16 cellular contexts compared by ENCODE assay signal in the genomic region with DNA sequence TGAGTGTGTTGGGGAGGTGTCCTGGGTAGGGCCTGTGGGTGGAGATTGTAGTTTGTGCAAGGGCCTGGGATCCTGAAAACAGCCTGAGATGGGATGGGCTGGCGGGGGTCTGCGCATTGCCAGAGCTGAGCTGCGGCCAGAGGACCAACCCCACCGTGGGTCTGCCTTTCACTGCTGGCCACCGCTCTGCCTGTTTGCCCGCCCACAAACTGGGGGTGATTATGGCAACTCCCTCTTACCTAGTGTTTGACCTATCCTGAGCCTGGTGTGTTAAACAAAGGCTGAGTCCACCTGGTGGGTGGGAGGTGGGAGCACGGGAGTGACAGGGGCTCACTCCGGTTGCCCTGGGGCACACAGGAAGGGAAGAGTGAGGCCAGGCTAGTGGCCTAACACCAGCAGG. TPM values are rescaled to one million over a fixed set of nuclear protein-coding genes. Genes with fewer than 3 reads are reported as not detected.
DNase-seq lines count a peak whose midpoint lies in the region; ATAC-seq and TF ChIP-seq lines count a peak whose summit lies in the region.
"Had no signal": no experiment of that assay in that cellular context is flagged by ENCODE, and none has a peak within 500 bp of the region (broad histone marks: within the 10 kb centered on the region; RNA-seq: fewer than 3 reads in every experiment).

No MANE protein-coding gene starts in this region.

- no peak for ATAC-seq in CD8-positive, alpha-beta T cell
- no peak for ATAC-seq in GM19452 (IDR thresholded peaks at IDR 0.05; ENCODE audit: unreplicated experiment)
- ATAC-seq: body of pancreas had no signal

- H3K27ac Mint-ChIP-seq in CD8-positive, alpha-beta T cell = peak overlapping the region; percentile 30
- H3K27ac Mint-ChIP-seq in glutamatergic neuron (ENCODE audit: unreplicated experiment) = peak overlapping the region; percentile 66
- H3K27ac Mint-ChIP-seq: activated T-helper 2 cell treated with anti-CD3 and anti-CD28 coated beads, Interferon-gamma antibody, Interleukin-2, Interleukin-4, amounts not matched to agents 10 μg/mL and 5 μg/mL and 100 μg/mL, durations not matched to agents 14 hours and 24 hours and 36 hours; B cell had no signal

- no peak for DNase-seq in CD8-positive, alpha-beta T cell
- DNase-seq in HL-60 (ENCODE audit: low read depth in 1 of 2, low spot score in 1 of 2) = no peak
- peak; percentile 8 for DNase-seq in glutamatergic neuron
- peak; percentile 58 for DNase-seq in posterior vena cava (ENCODE audit: low spot score)
- DNase-seq in stimulated activated CD4-positive, alpha-beta T cell treated with anti-CD3 and anti-CD28 coated beads, Interleukin-2, amount 100 ng/mL, for 24 hours = no peak
- no peak for DNase-seq in NCI-H2029 (lab: John Stamatoyannopoulos, UW)
- DNase-seq: DMS53, NCI-H187, NCI-H82, SHP77 treated with DMSO at 0.1 percent for 48 hours, T1000 had no signal

- CTCF ChIA-PET in CD8-positive, alpha-beta T cell (lab: Charles Lee) = interaction anchor here (1.0 to 1.3 kb wide), 2 partner anchors 30 to 108 kb away, joined by 3 to 4 read pairs; no protein-coding TSS in a partner anchor

- no peak for TF ChIP-seq CTCF in CD8-positive, alpha-beta T cell (IDR thresholded peaks at IDR 0.05)
- TF ChIP-seq CTCF in HL-60 (IDR thresholded peaks at IDR 0.05; ENCODE audit: insufficient read depth, low read length) (no peak), glutamatergic neuron (IDR thresholded peaks at IDR 0.05; ENCODE audit: partially characterized antibody, unreplicated experiment) (no peak)

- no peak overlapping the region for H3K4me3 Mint-ChIP-seq in CD8-positive, alpha-beta T cell
- no peak overlapping the region for H3K4me3 Mint-ChIP-seq in glutamatergic neuron (ENCODE audit: unreplicated experiment)
- H3K4me3 Mint-ChIP-seq: B cell had no signal

- intact Hi-C loops in CD8-positive, alpha-beta T cell (cut with DNase I, micrococcal nuclease) = no loop called here
- intact Hi-C loops in posterior vena cava (cut with DNase I) = no loop called here

- POLR2A ChIA-PET in CD8-positive, alpha-beta T cell (lab: Charles Lee) = interaction anchor here (0.8 to 2.1 kb wide), 3 partner anchors 10 to 1011 kb away, joined by 3 to 8 read pairs (median 4); partner anchors contain the start of gene ABTB1

- H3K9me3 ChIP-seq in CD8-positive, alpha-beta T cell (ENCODE audit: low read length) = no peaks in the 10 kb centered on the region
- H3K9me3 ChIP-seq: body of pancreas had no signal

- H3K27me3 Mint-ChIP-seq in CD8-positive, alpha-beta T cell (ENCODE audit: low read depth) = no peaks in the 10 kb centered on the region
- peaks cover 6% of the 10 kb centered on the region for H3K27me3 Mint-ChIP-seq in glutamatergic neuron (ENCODE audit: unreplicated experiment)
- H3K27me3 Mint-ChIP-seq: B cell had no signal

- H3K9me3 Mint-ChIP-seq in CD8-positive, alpha-beta T cell = no peaks in the 10 kb centered on the region
- peaks cover 3% of the 10 kb centered on the region for H3K9me3 Mint-ChIP-seq in glutamatergic neuron (ENCODE audit: unreplicated experiment)
- H3K9me3 Mint-ChIP-seq: activated T-helper 2 cell treated with anti-CD3 and anti-CD28 coated beads, Interferon-gamma antibody, Interleukin-2, Interleukin-4, amounts not matched to agents 10 μg/mL and 5 μg/mL and 100 μg/mL, durations not matched to agents 14 hours and 24 hours and 36 hours had no signal

- H3K27ac ChIP-seq in CD8-positive, alpha-beta T cell (ENCODE audit: low read depth, low read length) = no peak overlapping the region
- peak overlapping the region; percentile 69 for H3K27ac ChIP-seq in HL-60 (replicated peaks)
- H3K27ac ChIP-seq: body of pancreas, KMS-11 had no signal

- no peaks in the 10 kb centered on the region for H3K36me3 ChIP-seq in CD8-positive, alpha-beta T cell (ENCODE audit: insufficient read depth, low read length)

- H3K4me3 ChIP-seq in CD8-positive, alpha-beta T cell (ENCODE audit: low read depth, low read length) = no peak overlapping the region
- H3K4me3 ChIP-seq in HL-60 (replicated peaks; ENCODE audit: insufficient read depth, low read length) = no peak overlapping the region
- H3K4me3 ChIP-seq: body of pancreas had no signal

- peaks cover 6% of the 10 kb centered on the region for H3K4me1 ChIP-seq in CD8-positive, alpha-beta T cell (ENCODE audit: insufficient read depth, low read length)
- H3K4me1 ChIP-seq: body of pancreas had no signal

- H3K4me1 Mint-ChIP-seq in CD8-positive, alpha-beta T cell (ENCODE audit: low read depth) = peaks cover 17% of the 10 kb centered on the region
- no peaks in the 10 kb centered on the region for H3K4me1 Mint-ChIP-seq in glutamatergic neuron (ENCODE audit: low read depth, unreplicated experiment)

- no peaks in the 10 kb centered on the region for H3K27me3 ChIP-seq in CD8-positive, alpha-beta T cell (ENCODE audit: insufficient read depth, low read length)
- no peaks in the 10 kb centered on the region for H3K27me3 ChIP-seq in HL-60 (ENCODE audit: insufficient read depth, poor library complexity, severe bottlenecking)
- H3K27me3 ChIP-seq: body of pancreas had no signal

- peaks cover 21% of the 10 kb centered on the region for H3K36me3 Mint-ChIP-seq in CD8-positive, alpha-beta T cell
- no peaks in the 10 kb centered on the region for H3K36me3 Mint-ChIP-seq in glutamatergic neuron (ENCODE audit: unreplicated experiment)

RNA-seq across cellular contexts. Expression of gene ABTB1, which starts 9.8 kb away (rescaled TPM):
- total RNA-seq in CD8-positive, alpha-beta T cell = 10 to 100 TPM; 86.0 to 88.1 TPM
- total RNA-seq in glutamatergic neuron (ENCODE audit: unreplicated experiment) (35.0 TPM), posterior vena cava (10 to 100 TPM; 27.7 to 28.9 TPM)

RNA-seq across cellular contexts. Expression of gene PODXL2, which starts 53.6 kb away (rescaled TPM):
- 1 to 10 TPM; 2.7 to 3.2 TPM for total RNA-seq in CD8-positive, alpha-beta T cell
- total RNA-seq in glutamatergic neuron (ENCODE audit: unreplicated experiment) (139 TPM), posterior vena cava (1 to 10 TPM; 2.0 to 2.5 TPM)

Comparison
In these comparisons a context has a peak if more than half of its experiments do, and no peak if none do; other contexts are left out.
1. DNase-seq: peak in glutamatergic neuron (single experiment) and posterior vena cava (single experiment); none in CD8-positive, alpha-beta T cell (0 of 7), HL-60 (0 of 2), stimulated activated CD4-positive, alpha-beta T cell treated with anti-CD3 and anti-CD28 coated beads, Interleukin-2, amount 100 ng/mL, for 24 hours (0 of 2) and NCI-H2029 (single experiment).
2. RNA of gene PODXL2, which starts 53.6 kb away (total RNA-seq): 139 TPM in glutamatergic neuron (single experiment); 2.7 to 3.2 TPM in CD8-positive, alpha-beta T cell and 2.0 to 2.5 TPM in posterior vena cava; every median in the first group is over 10 times any median in the second.